16 cellular contexts compared by ENCODE assay signal in the genomic region with DNA sequence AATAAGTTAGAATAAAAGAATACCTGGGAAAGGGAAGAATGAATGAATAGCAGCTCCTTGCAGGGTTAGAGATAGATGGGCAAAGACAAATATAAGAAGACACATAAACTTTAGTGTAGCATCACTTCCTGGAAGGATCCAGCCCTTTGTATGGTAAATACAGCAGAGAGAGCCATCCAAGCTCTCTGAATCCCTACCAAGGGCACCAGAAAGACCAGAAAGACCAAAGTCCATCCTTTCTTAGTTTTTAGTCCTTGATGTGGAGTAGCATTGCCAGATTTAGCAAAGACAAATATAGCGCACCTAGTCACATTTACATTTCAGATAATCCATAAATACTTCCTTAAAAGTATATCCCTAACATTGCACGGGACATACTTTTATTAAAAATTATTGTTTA. TPM values are rescaled to one million over a fixed set of nuclear protein-coding genes. Genes with fewer than 3 reads are reported as not detected.
DNase-seq lines count a peak whose midpoint lies in the region; ATAC-seq and TF ChIP-seq lines count a peak whose summit lies in the region.
"Had no signal": no experiment of that assay in that cellular context is flagged by ENCODE, and none has a peak within 500 bp of the region (broad histone marks: within the 10 kb centered on the region; RNA-seq: fewer than 3 reads in every experiment).

No MANE protein-coding gene starts in this region.

- H3K36me3 ChIP-seq in BLaER1 (no peaks in the 10 kb centered on the region), mucosa of descending colon (ENCODE audit: low read depth) (no peaks in the 10 kb centered on the region), esophagus squamous epithelium (no peaks in the 10 kb centered on the region), psoas muscle (ENCODE audit: insufficient read depth in 1 of 2, low read depth in 1 of 2) (no peaks in the 10 kb centered on the region)
- H3K36me3 ChIP-seq in BLaER1 treated with 17β-estradiol and CSF1 and Interleukin-3, amounts not matched to agents 10 nM and 100 nM = no peaks in the 10 kb centered on the region

- ATAC-seq in mucosa of descending colon (peak; percentile 17), psoas muscle (no peak), HG02884 (IDR thresholded peaks at IDR 0.05; ENCODE audit: unreplicated experiment) (no peak)
- ATAC-seq: GM12878, GM23338, HCT116 had no signal

- H3K4me3 ChIP-seq in BLaER1 (no peak overlapping the region), mucosa of descending colon (no peak overlapping the region), esophagus squamous epithelium (no peak overlapping the region), psoas muscle (no peak overlapping the region)
- H3K4me3 ChIP-seq in BLaER1 treated with 17β-estradiol and CSF1 and Interleukin-3, amounts not matched to agents 10 nM and 100 nM = no peak overlapping the region
- H3K4me3 ChIP-seq: GM12878, GM23338 had no signal

- no peaks in the 10 kb centered on the region for H4K20me1 ChIP-seq in BLaER1
- no peaks in the 10 kb centered on the region for H4K20me1 ChIP-seq in BLaER1 treated with 17β-estradiol and CSF1 and Interleukin-3, amounts not matched to agents 10 nM and 100 nM

- H3K4me2 ChIP-seq in BLaER1 = peak overlapping the region; percentile 72
- peak overlapping the region; percentile 53 to 91 (median 76); a peak in 21 of 22 replicates for H3K4me2 ChIP-seq in BLaER1 treated with 17β-estradiol and CSF1 and Interleukin-3, amounts not matched to agents 10 nM and 100 nM
- H3K4me2 ChIP-seq: GM23338 had no signal

- no peak for TF ChIP-seq CTCF in mucosa of descending colon (IDR thresholded peaks at IDR 0.05)
- TF ChIP-seq CTCF in esophagus squamous epithelium (IDR thresholded peaks at IDR 0.05) = no peak
- no peak for TF ChIP-seq CTCF in psoas muscle (IDR thresholded peaks at IDR 0.05)

- H3K4me1 ChIP-seq in BLaER1 (peaks cover 35% of the 10 kb centered on the region), mucosa of descending colon (ENCODE audit: low read depth) (peaks cover 9% of the 10 kb centered on the region), esophagus squamous epithelium (peaks cover 0 to 9% (median 0%) of the 10 kb centered on the region in 3 donors), psoas muscle (no peaks in the 10 kb centered on the region)
- H3K4me1 ChIP-seq in BLaER1 treated with 17β-estradiol and CSF1 and Interleukin-3, amounts not matched to agents 10 nM and 100 nM = peaks cover 30 to 46% (median 39%) of the 10 kb centered on the region in 10 experiments

- H3K27me3 ChIP-seq in BLaER1 (no peaks in the 10 kb centered on the region), esophagus squamous epithelium (no peaks in the 10 kb centered on the region), psoas muscle (ENCODE audit: insufficient read depth in 3 of 3, low read length in 2 of 3) (no peaks in the 10 kb centered on the region)
- peaks cover 0 to 29% (median 0%) of the 10 kb centered on the region in 11 experiments; a peak in 6 of 22 replicates for H3K27me3 ChIP-seq in BLaER1 treated with 17β-estradiol and CSF1 and Interleukin-3, amounts not matched to agents 10 nM and 100 nM

- H3K9me3 ChIP-seq in BLaER1 (no peaks in the 10 kb centered on the region), mucosa of descending colon (no peaks in the 10 kb centered on the region), esophagus squamous epithelium (no peaks in the 10 kb centered on the region), psoas muscle (no peaks in the 10 kb centered on the region)
- H3K9me3 ChIP-seq in BLaER1 treated with 17β-estradiol and CSF1 and Interleukin-3, amounts not matched to agents 10 nM and 100 nM (replicated peaks in 1 of 11) = peaks cover 0 to 3% (median 0%) of the 10 kb centered on the region in 11 experiments; a peak in 5 of 22 replicates

- intact Hi-C loops in mucosa of descending colon (cut with DNase I, micrococcal nuclease) = no loop called here
- intact Hi-C loops in esophagus squamous epithelium (cut with DNase I) = no loop called here
- intact Hi-C loops in psoas muscle (cut with DNase I) = loop anchor here in 1 of 2 donors (10.0 kb wide), 1 partner anchor 45 kb away; no protein-coding TSS in a partner anchor

- 95 to 96% methylated on average over 2 of the region's 2 CpGs for WGBS in esophagus squamous epithelium, 2 donors
- 93 to 96% (median 94%) methylated on average over 2 of the region's 2 CpGs for WGBS in psoas muscle, 3 donors

- H3K27ac ChIP-seq in BLaER1 = no peak overlapping the region
- H3K27ac ChIP-seq in BLaER1 treated with 17β-estradiol and CSF1 and Interleukin-3, amounts not matched to agents 10 nM and 100 nM = peak overlapping the region in 5 of 11 experiments; percentile 13 to 70 (median 47); a peak in 5 of 22 replicates
- no peak overlapping the region for H3K27ac ChIP-seq in esophagus squamous epithelium
- H3K27ac ChIP-seq in psoas muscle = no peak overlapping the region

- no peak for TF ChIP-seq POLR2A in esophagus squamous epithelium (IDR thresholded peaks at IDR 0.05)

- H3K9ac ChIP-seq in BLaER1 = no peak overlapping the region
- 0 out of 22 replicates have a peak overlapping the region, but pooled peaks of 1 of the 11 experiments have one; percentile 30 for H3K9ac ChIP-seq in BLaER1 treated with 17β-estradiol and CSF1 and Interleukin-3, amounts not matched to agents 10 nM and 100 nM

- DNase-seq in LoVo (ENCODE audit: low spot score) (peak; percentile 41), mucosa of descending colon (no peak), esophagus squamous epithelium (lab: John Stamatoyannopoulos, UW) (no peak), psoas muscle (no peak)
- DNase-seq: CD4-positive, alpha-beta T cell; CD8-positive, alpha-beta memory T cell; DMS79; EL; GDM1; H9 had no signal

RNA-seq across cellular contexts. Expression of a gene that starts 56.1 kb away (rescaled TPM):
- total RNA-seq in mucosa of descending colon (10 to 100 TPM; 12.5 to 20.5 (median 14.6) TPM), esophagus squamous epithelium (10 to 100 TPM in 2 of 4 donors, 1 to 10 TPM in 2; 6.6 to 19.5 (median 8.6) TPM), psoas muscle (10 to 100 TPM; 12.9 to 26.8 (median 19.6) TPM)
- 10 to 100 TPM; 10.5 to 21.3 (median 13.1) TPM for polyA plus RNA-seq in psoas muscle
